11 cellular contexts compared by ENCODE assay signal in the genomic region with DNA sequence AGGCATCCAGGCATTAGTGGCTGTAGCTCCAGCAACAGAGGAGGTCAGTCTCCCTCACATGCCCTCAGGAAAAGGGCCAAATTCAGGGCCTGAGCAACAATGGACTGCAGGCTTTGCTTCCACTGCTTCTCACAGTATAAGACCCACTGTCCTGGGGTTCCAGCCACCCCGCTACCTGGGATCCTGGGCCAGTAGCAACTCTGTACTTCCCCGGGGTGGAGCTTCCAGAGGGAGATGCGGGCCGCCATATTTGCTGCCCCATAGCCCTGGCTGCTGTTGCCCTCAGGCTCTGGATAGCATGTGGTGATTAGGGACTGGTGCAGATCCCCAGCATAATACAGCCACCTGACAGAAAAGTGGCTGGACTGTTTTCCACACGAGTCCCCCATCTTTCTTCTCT.
"Had no signal": no experiment of that assay in that cellular context is flagged by ENCODE, and none has a peak within 500 bp of the region (broad histone marks: within the 10 kb centered on the region; RNA-seq: fewer than 3 reads in every experiment).

No MANE protein-coding gene starts in this region.

- H3K27ac ChIP-seq: GM23248 had no signal

- H3K4me3 ChIP-seq: GM23248, GM23338, HAP-1 had no signal

- DNase-seq: GM23248, GOT3, H7, H9, HCEC 1CT, HFFc6 had no signal

- H3K4me2 ChIP-seq: GM23338 had no signal

- H3K27ac Mint-ChIP-seq: GM23338, H9, HFFc6 had no signal

- FAIRE-seq: H1, H54 had no signal

- H3K9me3 Mint-ChIP-seq: GM23338, H9 had no signal

- H3K4me3 Mint-ChIP-seq: GM23338, H9, HFFc6 had no signal

- H3K9ac ChIP-seq: GM23248 had no signal

- H3K4me1 ChIP-seq: HAP-1 had no signal

- H3K36me3 ChIP-seq: HAP-1 had no signal

- ATAC-seq: GM23338, HCT116 had no signal

- H3K9me3 ChIP-seq: HAP-1 had no signal

- H3K4me1 Mint-ChIP-seq: GM23338, H9 had no signal

- H2AFZ ChIP-seq: GM23248, GM23338 had no signal
